ENCODE assay signal across 13 cellular contexts in genomic region chr1:25917996-25918395, GRCh38. TPM values are rescaled to one million over a fixed set of nuclear protein-coding genes. Genes with fewer than 3 reads are reported as not detected.
DNase-seq lines count a peak whose midpoint lies in the region; ATAC-seq and TF ChIP-seq lines count a peak whose summit lies in the region.
"Had no signal": no experiment of that assay in that cellular context is flagged by ENCODE, and none has a peak within 500 bp of the region (broad histone marks: within the 10 kb centered on the region; RNA-seq: fewer than 3 reads in every experiment).

No MANE protein-coding gene starts in this region.

- no peak for TF ChIP-seq CTCF in brain (conservative IDR thresholded peaks at IDR 0.05)
- TF ChIP-seq CTCF in natural killer cell (IDR thresholded peaks at IDR 0.05): no peak

- H3K4me3 Mint-ChIP-seq in activated CD4-positive, alpha-beta T cell treated with anti-CD3 and anti-CD28 coated beads, Interleukin-2, amount 10 ng/mL, durations not matched to agents 24 days and 14 days: peak overlapping the region; percentile 9
- peak overlapping the region in 1 of 5 experiments; percentile 18 for H3K4me3 Mint-ChIP-seq in brain
- H3K4me3 Mint-ChIP-seq in natural killer cell: peak overlapping the region; percentile 74
- H3K4me3 Mint-ChIP-seq: nephron had no signal

- CTCF ChIA-PET in HEK293T (lab: Yijun Ruan, JAX): no interaction called here

- H3K36me3 Mint-ChIP-seq in activated CD4-positive, alpha-beta T cell treated with anti-CD3 and anti-CD28 coated beads, Interleukin-2, amount 10 ng/mL, durations not matched to agents 24 days and 14 days (ENCODE audit: low read depth): no peaks in the 10 kb centered on the region
- no peaks in the 10 kb centered on the region for H3K36me3 Mint-ChIP-seq in brain
- H3K36me3 Mint-ChIP-seq in natural killer cell: no peaks in the 10 kb centered on the region

- DNase-seq in activated CD4-positive, alpha-beta T cell treated with anti-CD3 and anti-CD28 coated beads, Interleukin-2, amount 10 ng/mL, durations not matched to agents 24 days and 14 days: peak; percentile 75
- no peak for DNase-seq in activated CD4-positive, alpha-beta T cell treated with anti-CD3 and anti-CD28 coated beads, Interleukin-2, amount 50 U/mL, for 4 hours
- peak; percentile 85 for DNase-seq in NCI-H2171 treated with DMSO at 0.1 percent for 48 hours (lab: John Stamatoyannopoulos, UW)
- DNase-seq in natural killer cell: peak; percentile 29
- DNase-seq in cerebellum (ENCODE audit: low spot score): no peak
- no peak for DNase-seq in central memory CD4-positive, alpha-beta T cell
- no peak for DNase-seq in HEK293T (ENCODE audit: extremely low spot score)
- DNase-seq: effector CD8-positive, alpha-beta T cell; NCI-H1092 treated with DMSO at 0.1 percent for 48 hours; NCI-H524 treated with DMSO at 0.1 percent for 48 hours; upper lobe of left lung had no signal

- intact Hi-C loops in activated CD4-positive, alpha-beta T cell treated with anti-CD3 and anti-CD28 coated beads, Interleukin-2, amount 10 ng/mL, durations not matched to agents 24 days and 14 days (cut with micrococcal nuclease): no loop called here
- intact Hi-C loops in natural killer cell (cut with micrococcal nuclease): no loop called here

- H3K9me3 Mint-ChIP-seq in activated CD4-positive, alpha-beta T cell treated with anti-CD3 and anti-CD28 coated beads, Interleukin-2, amount 10 ng/mL, durations not matched to agents 24 days and 14 days: no peaks in the 10 kb centered on the region
- H3K9me3 Mint-ChIP-seq in brain (peaks cover 0 to 4% (median 2%) of the 10 kb centered on the region in 5 experiments), natural killer cell (no peaks in the 10 kb centered on the region)
- H3K9me3 Mint-ChIP-seq: nephron had no signal

- peaks cover 13% of the 10 kb centered on the region for H3K27me3 Mint-ChIP-seq in activated CD4-positive, alpha-beta T cell treated with anti-CD3 and anti-CD28 coated beads, Interleukin-2, amount 10 ng/mL, durations not matched to agents 24 days and 14 days
- H3K27me3 Mint-ChIP-seq in brain (peaks cover 2% of the 10 kb centered on the region), natural killer cell (ENCODE audit: low read depth in 2 of 2) (no peaks in the 10 kb centered on the region)

- H3K4me1 Mint-ChIP-seq in activated CD4-positive, alpha-beta T cell treated with anti-CD3 and anti-CD28 coated beads, Interleukin-2, amount 10 ng/mL, durations not matched to agents 24 days and 14 days: peaks cover 20% of the 10 kb centered on the region
- peaks cover 49% of the 10 kb centered on the region for H3K4me1 Mint-ChIP-seq in brain
- peaks cover 30 to 40% of the 10 kb centered on the region in 2 donors for H3K4me1 Mint-ChIP-seq in natural killer cell

- POLR2A ChIA-PET in HEK293T (lab: Yijun Ruan, JAX): no interaction called here

- peak; percentile 82 to 84 (median 83) for ATAC-seq in natural killer cell

- H3K27ac Mint-ChIP-seq in activated CD4-positive, alpha-beta T cell treated with anti-CD3 and anti-CD28 coated beads, Interleukin-2, amount 10 ng/mL, durations not matched to agents 24 days and 14 days: peak overlapping the region; percentile 13
- peak overlapping the region in 3 of 5 experiments; percentile 66 to 86 (median 79) for H3K27ac Mint-ChIP-seq in brain
- peak overlapping the region; percentile 30 to 72 for H3K27ac Mint-ChIP-seq in natural killer cell

TF ChIP-seq in HEK293T, 16 proteins besides CTCF, POLR2A, EP300 and RAD21:
- TF ChIP-seq ZNF384 (IDR thresholded peaks at IDR 0.05) (no peak), FOXA1 (IDR thresholded peaks at IDR 0.05) (no peak), CTBP1 (IDR thresholded peaks at IDR 0.05; ENCODE audit: borderline replicate concordance) (no peak), FOXM1 (IDR thresholded peaks at IDR 0.05; ENCODE audit: borderline replicate concordance) (no peak), HDGF (IDR thresholded peaks at IDR 0.05; ENCODE audit: borderline replicate concordance) (no peak), LEF1 (IDR thresholded peaks at IDR 0.05; ENCODE audit: borderline replicate concordance) (no peak), ELF4 (IDR thresholded peaks at IDR 0.05) (no peak), ARNT (IDR thresholded peaks at IDR 0.05) (no peak)

RNA-seq across cellular contexts. Expression of gene STMN1, which starts 11.8 kb away (rescaled TPM):
- 247 and 255 TPM in 2 replicates for total RNA-seq in activated CD4-positive, alpha-beta T cell treated with anti-CD3 and anti-CD28 coated beads, Interleukin-2, amount 10 ng/mL, durations not matched to agents 24 days and 14 days
- polyA plus RNA-seq in brain (ENCODE audit: insufficient read depth, low read depth, low replicate concordance): 3,158 TPM
- total RNA-seq in natural killer cell (10 to 100 TPM; 26.6 to 41.0 (median 35.2) TPM), cerebellum (281 TPM)

RNA-seq across cellular contexts. Expression of gene PAQR7, which starts 42.5 kb away (rescaled TPM):
- total RNA-seq in activated CD4-positive, alpha-beta T cell treated with anti-CD3 and anti-CD28 coated beads, Interleukin-2, amount 10 ng/mL, durations not matched to agents 24 days and 14 days: 6.6 and 6.8 TPM in 2 replicates
- polyA plus RNA-seq in brain (ENCODE audit: insufficient read depth, low read depth, low replicate concordance): 7.7 TPM
- 1 to 10 TPM; 2.9 to 3.6 (median 3.0) TPM for total RNA-seq in natural killer cell
- 6.4 TPM for total RNA-seq in cerebellum

RNA-seq across cellular contexts. Expression of gene AUNIP, which starts 58.7 kb away (rescaled TPM):
- total RNA-seq in activated CD4-positive, alpha-beta T cell treated with anti-CD3 and anti-CD28 coated beads, Interleukin-2, amount 10 ng/mL, durations not matched to agents 24 days and 14 days: 12.0 and 13.9 TPM in 2 replicates
- polyA plus RNA-seq in brain (ENCODE audit: insufficient read depth, low read depth, low replicate concordance): 2.8 TPM
- total RNA-seq in natural killer cell: under 1 TPM; 0.16 to 0.50 (median 0.20) TPM
- total RNA-seq in cerebellum: 1.9 TPM

Comparison
In these comparisons a context has a peak if more than half of its experiments do, and no peak if none do; other contexts are left out.
1. DNase-seq: peak in activated CD4-positive, alpha-beta T cell treated with anti-CD3 and anti-CD28 coated beads, Interleukin-2, amount 10 ng/mL, durations not matched to agents 24 days and 14 days (single experiment), NCI-H2171 treated with DMSO at 0.1 percent for 48 hours (single experiment) and natural killer cell (single experiment); none in activated CD4-positive, alpha-beta T cell treated with anti-CD3 and anti-CD28 coated beads, Interleukin-2, amount 50 U/mL, for 4 hours (0 of 2), cerebellum (single experiment), central memory CD4-positive, alpha-beta T cell (single experiment) and HEK293T (single experiment).
2. H3K27ac Mint-ChIP-seq: peak in every context shown above with its lines; median percentile 79 in brain; 51 in natural killer cell; 13 in activated CD4-positive, alpha-beta T cell treated with anti-CD3 and anti-CD28 coated beads, Interleukin-2, amount 10 ng/mL, durations not matched to agents 24 days and 14 days.